In genomic region chr1:228922722-228923376, GRCh38 we compare ENCODE assay signal across 20 cellular contexts.
"Had no signal": no experiment of that assay in that cellular context is flagged by ENCODE, and none has a peak within 500 bp of the region (broad histone marks: within the 10 kb centered on the region; RNA-seq: fewer than 3 reads in every experiment).

No MANE protein-coding gene starts in this region.

- H3K27ac Mint-ChIP-seq: effector memory CD8-positive, alpha-beta T cell; memory B cell; mesothelial cell of epicardium; naive B cell; natural killer cell treated with Interleukin-12 subunit alpha and Interleukin-12 subunit beta and Interleukin-15 and Interleukin-18, amount 100 ng/mL, for 72 hours; stimulated activated naive B cell treated with anti-CD40 and anti-IgM and Interleukin-4, amounts not matched to agents 10 μg/mL and 1 μg/mL and 100 μg/mL, for 72 hours; stimulated activated naive CD8-positive, alpha-beta T cell treated with anti-CD3 and anti-CD28 coated beads, Interleukin-15, Interleukin-2, amounts not matched to agents 100 ng/mL and 50 ng/mL, for 24 hours had no signal

- H3K36me3 Mint-ChIP-seq: naive B cell; natural killer cell treated with Interleukin-12 subunit alpha and Interleukin-12 subunit beta and Interleukin-15 and Interleukin-18, amount 100 ng/mL, for 72 hours; stimulated activated naive B cell treated with anti-CD40 and anti-IgM and Interleukin-4, amounts not matched to agents 10 μg/mL and 1 μg/mL and 100 μg/mL, for 72 hours had no signal

- H3K27me3 Mint-ChIP-seq: effector memory CD8-positive, alpha-beta T cell; stimulated activated naive B cell treated with anti-CD40 and anti-IgM and Interleukin-4, amounts not matched to agents 10 μg/mL and 1 μg/mL and 100 μg/mL, for 72 hours; stimulated activated naive CD8-positive, alpha-beta T cell treated with anti-CD3 and anti-CD28 coated beads, Interleukin-15, Interleukin-2, amounts not matched to agents 100 ng/mL and 50 ng/mL, for 24 hours had no signal

- H3K4me1 Mint-ChIP-seq: naive B cell; stimulated activated naive B cell treated with anti-CD40 and anti-IgM and Interleukin-4, amounts not matched to agents 10 μg/mL and 1 μg/mL and 100 μg/mL, for 72 hours had no signal

- H3K9me3 Mint-ChIP-seq: effector memory CD8-positive, alpha-beta T cell; stimulated activated naive CD8-positive, alpha-beta T cell treated with anti-CD3 and anti-CD28 coated beads, Interleukin-15, Interleukin-2, amounts not matched to agents 100 ng/mL and 50 ng/mL, for 24 hours had no signal

- H3K27me3 ChIP-seq: esophagus squamous epithelium, neutrophil, pancreas, right lobe of liver, tibial nerve had no signal

- H3K4me1 ChIP-seq: esophagus squamous epithelium, pancreas, tibial nerve had no signal

- H3K9me3 ChIP-seq: esophagus squamous epithelium, mucosa of descending colon, neutrophil, pancreas, right lobe of liver, thoracic aorta had no signal

- H3K4me3 Mint-ChIP-seq: effector memory CD8-positive, alpha-beta T cell; memory B cell; mesothelial cell of epicardium; naive B cell; natural killer cell treated with Interleukin-12 subunit alpha and Interleukin-12 subunit beta and Interleukin-15 and Interleukin-18, amount 100 ng/mL, for 72 hours; neural crest cell; stimulated activated naive B cell treated with anti-CD40 and anti-IgM and Interleukin-4, amounts not matched to agents 10 μg/mL and 1 μg/mL and 100 μg/mL, for 72 hours; stimulated activated naive CD8-positive, alpha-beta T cell treated with anti-CD3 and anti-CD28 coated beads, Interleukin-15, Interleukin-2, amounts not matched to agents 100 ng/mL and 50 ng/mL, for 24 hours had no signal

- DNase-seq: cerebellar nuclear complex; cortex of kidney; effector memory CD8-positive, alpha-beta T cell; erythroblast; esophagus squamous epithelium; mucosa of descending colon; naive B cell; pancreas; stimulated activated CD4-positive, alpha-beta T cell treated with anti-CD3 and anti-CD28 coated beads, Interleukin-4, amount 100 ng/mL, for 4 hours; stimulated activated naive B cell treated with anti-CD40 and anti-IgM and Interleukin-4, amounts not matched to agents 10 μg/mL and 1 μg/mL and 100 μg/mL, for 72 hours had no signal

- H3K36me3 ChIP-seq: esophagus squamous epithelium, pancreas, right lobe of liver, thoracic aorta, tibial nerve had no signal

- H3K4me3 ChIP-seq: esophagus squamous epithelium, lung, mucosa of descending colon, pancreas, right lobe of liver, thoracic aorta, tibial nerve had no signal

- ATAC-seq: effector memory CD8-positive, alpha-beta T cell; mucosa of descending colon; natural killer cell treated with Interleukin-12 subunit alpha and Interleukin-12 subunit beta and Interleukin-15 and Interleukin-18, amount 100 ng/mL, for 72 hours; pancreas; stimulated activated naive B cell treated with anti-CD40 and anti-IgM and Interleukin-4, amounts not matched to agents 10 μg/mL and 1 μg/mL and 100 μg/mL, for 72 hours had no signal

- H3K27ac ChIP-seq: esophagus squamous epithelium, neutrophil, pancreas, right lobe of liver, thoracic aorta, tibial nerve had no signal
